Comparison of ENCODE assay signal across 1 cellular context in genomic region chr14:24315807-24316596, GRCh38.
A peak's percentile ranks its signal among the peaks of the same experiment; 100 is the strongest.
TF ChIP-seq lines count a peak whose summit lies in the region.

No MANE protein-coding gene starts in this region.

TF ChIP-seq in K562, 482 proteins besides CTCF, POLR2A, EP300 and RAD21 (continued from another document and continues in another):
- TF ChIP-seq ZMIZ1 (IDR thresholded peaks at IDR 0.05; ENCODE audit: low read depth in 2 of 2, low read length in 2 of 2): no peak
- TF ChIP-seq ATF4 (CRISPR knock-in tag; IDR thresholded peaks at IDR 0.05): no peak
- peak; percentile 59; the same call in 1 of the 2 replicates for TF ChIP-seq FOXP1 (CRISPR knock-in tag; IDR thresholded peaks at IDR 0.05)
- no peak for TF ChIP-seq PPARD (CRISPR knock-in tag; IDR thresholded peaks at IDR 0.05)
- no peak for TF ChIP-seq ZNF23 (CRISPR knock-in tag; IDR thresholded peaks at IDR 0.05)
- peak; percentile 42; the same call in 1 of the 2 replicates for TF ChIP-seq THAP12 (CRISPR knock-in tag; IDR thresholded peaks at IDR 0.05)
- no peak for TF ChIP-seq ATF3 (IDR thresholded peaks at IDR 0.05)
- TF ChIP-seq ATF3 (CRISPR knock-in tag; conservative IDR thresholded peaks at IDR 0.05): no peak
- TF ChIP-seq ZNF518B (CRISPR knock-in tag; IDR thresholded peaks at IDR 0.05): no peak
- no peak for TF ChIP-seq CBX3 (IDR thresholded peaks at IDR 0.05; ENCODE audit: borderline replicate concordance in 1 of 2, low read length in 2 of 2)
- no peak for TF ChIP-seq LARP7 (IDR thresholded peaks at IDR 0.05)
- TF ChIP-seq ZNF316 (IDR thresholded peaks at IDR 0.05): peak; percentile 88
- no peak for TF ChIP-seq EZH2 (IDR thresholded peaks at IDR 0.05; ENCODE audit: borderline replicate concordance, low read depth, low read length)
- TF ChIP-seq EGR1 (conservative IDR thresholded peaks at IDR 0.05): no peak
- no peak for TF ChIP-seq SMARCC2 (IDR thresholded peaks at IDR 0.05; ENCODE audit: low read depth)
- TF ChIP-seq HDAC2 (IDR thresholded peaks at IDR 0.05): no peak
- TF ChIP-seq TRIM28 (IDR thresholded peaks at IDR 0.05): no peak
- no peak for TF ChIP-seq ZNF609 (CRISPR knock-in tag; IDR thresholded peaks at IDR 0.05; ENCODE audit: borderline replicate concordance)
- no peak for TF ChIP-seq MTA1 (IDR thresholded peaks at IDR 0.05; ENCODE audit: borderline replicate concordance)
- TF ChIP-seq PML (IDR thresholded peaks at IDR 0.05; ENCODE audit: low read length): no peak
- no peak for TF ChIP-seq POLR2H (tag; IDR thresholded peaks at IDR 0.05; ENCODE audit: low read depth)
- no peak for TF ChIP-seq BDP1 (IDR thresholded peaks at IDR 0.05; ENCODE audit: insufficient read depth, insufficient read length)
- no peak for TF ChIP-seq POLR3G (IDR thresholded peaks at IDR 0.05; ENCODE audit: extremely low read depth, insufficient read length, insufficient replicate concordance)
- no peak for TF ChIP-seq SP2 (IDR thresholded peaks at IDR 0.05; ENCODE audit: extremely low read depth, low read depth, low read length, poor library complexity, severe bottlenecking)
- no peak for TF ChIP-seq MCM3 (IDR thresholded peaks at IDR 0.05)
- TF ChIP-seq ZBTB26 (CRISPR knock-in tag; IDR thresholded peaks at IDR 0.05): no peak
- TF ChIP-seq ZNF354B (CRISPR knock-in tag; IDR thresholded peaks at IDR 0.05): no peak
- no peak for TF ChIP-seq ZNF785 (CRISPR knock-in tag; IDR thresholded peaks at IDR 0.05)
- no peak for TF ChIP-seq LEF1 (IDR thresholded peaks at IDR 0.05)
- no peak for TF ChIP-seq MXD1 (CRISPR knock-in tag; IDR thresholded peaks at IDR 0.05; ENCODE audit: borderline replicate concordance, poor library complexity, severe bottlenecking)
- no peak for TF ChIP-seq MITF (IDR thresholded peaks at IDR 0.05)
- TF ChIP-seq SRSF7 (optimal IDR thresholded peaks at IDR 0.05; ENCODE audit: low read depth, low read length): no peak
- TF ChIP-seq SMAD4 (CRISPR knock-in tag; conservative IDR thresholded peaks at IDR 0.05): peak; percentile 91
- no peak for TF ChIP-seq SMC3 (conservative IDR thresholded peaks at IDR 0.05; ENCODE audit: insufficient read depth, low read depth, low read length)
- TF ChIP-seq ZBTB7A (IDR thresholded peaks at IDR 0.05; ENCODE audit: borderline replicate concordance, control insufficient read depth, low read depth, low read length): no peak
- no peak for TF ChIP-seq SFPQ (IDR thresholded peaks at IDR 0.05; ENCODE audit: low read depth, low read length)
- no peak for TF ChIP-seq ZNF75A (CRISPR knock-in tag; IDR thresholded peaks at IDR 0.05)
- no peak for TF ChIP-seq TOE1 (IDR thresholded peaks at IDR 0.05; ENCODE audit: borderline replicate concordance)
- TF ChIP-seq TOE1 (CRISPR knock-in tag; IDR thresholded peaks at IDR 0.05; ENCODE audit: borderline replicate concordance, low read depth): no peak
- no peak for TF ChIP-seq PCBP1 (IDR thresholded peaks at IDR 0.05; ENCODE audit: low read depth, low read length, poor library complexity, severe bottlenecking)
